Comparison of ENCODE assay signal across 14 cellular contexts in the genomic region with DNA sequence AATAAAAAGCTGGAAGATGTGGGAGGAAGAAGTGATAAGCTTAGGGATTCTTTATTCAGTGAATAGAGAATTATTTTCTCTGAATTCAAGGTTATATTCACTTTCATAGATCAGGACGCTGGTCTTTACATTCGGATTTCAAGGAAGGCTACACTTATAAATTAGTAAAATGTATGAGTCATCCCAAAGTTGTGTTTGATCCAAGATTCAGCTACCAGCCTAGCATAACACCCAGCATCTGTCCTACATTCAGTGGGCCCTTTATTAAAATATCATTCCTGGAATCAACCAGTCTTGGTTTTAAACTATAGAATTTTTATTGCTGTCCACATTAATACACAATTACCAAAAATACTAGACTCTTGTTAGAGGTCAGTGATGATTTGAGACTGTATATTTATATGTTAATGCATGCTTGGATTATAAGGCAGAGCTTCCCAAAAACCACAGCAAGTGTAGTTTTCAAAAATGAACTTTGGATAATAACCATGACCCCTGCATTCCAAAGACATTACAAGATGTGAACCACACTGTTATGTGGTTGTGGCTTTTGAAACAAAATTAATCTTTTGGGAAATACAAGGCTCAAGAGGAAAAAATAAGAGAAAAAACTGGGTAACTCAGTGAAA.
A peak's percentile ranks its signal among the peaks of the same experiment; 100 is the strongest.
DNase-seq lines count a peak whose midpoint lies in the region; ATAC-seq, FAIRE-seq and TF ChIP-seq lines count a peak whose summit lies in the region.
"Had no signal": no experiment of that assay in that cellular context is flagged by ENCODE, and none has a peak within 500 bp of the region (broad histone marks: within the 10 kb centered on the region; RNA-seq: fewer than 3 reads in every experiment).

No MANE protein-coding gene starts in this region.

- H3K27me3 ChIP-seq in skeletal muscle satellite cell (ENCODE audit: control insufficient read depth, insufficient read depth, low read length) (peaks cover 20% of the 10 kb centered on the region), pancreas (no peaks in the 10 kb centered on the region)

- WGBS in pancreas, 2 donors: 27 to 38% methylated on average over 2 of the region's 2 CpGs

- H3K4me3 ChIP-seq in fibroblast of mammary gland (ENCODE audit: control insufficient read depth, low read depth, low read length) (no peak overlapping the region), skeletal muscle satellite cell (ENCODE audit: low read length) (no peak overlapping the region), pancreas (no peak overlapping the region)
- H3K4me3 ChIP-seq: GM12878 had no signal

- TF ChIP-seq CTCF in fibroblast of mammary gland (conservative IDR thresholded peaks at IDR 0.05; ENCODE audit: control insufficient read depth, insufficient read depth, low read depth, low read length): no peak
- no peak for TF ChIP-seq CTCF in pancreas (IDR thresholded peaks at IDR 0.05)

- intact Hi-C loops in pancreas (cut with DNase I): no loop called here

- H3K9me3 ChIP-seq in skeletal muscle satellite cell (replicated peaks; ENCODE audit: low read length): no peaks in the 10 kb centered on the region
- H3K9me3 ChIP-seq in pancreas: no peaks in the 10 kb centered on the region
- H3K9me3 ChIP-seq: Caco-2 had no signal

- H3K27ac ChIP-seq in pancreas: no peak overlapping the region

- H3K4me1 ChIP-seq in skeletal muscle satellite cell (ENCODE audit: control insufficient read depth, insufficient read depth, low read length): peaks cover 47% of the 10 kb centered on the region
- H3K4me1 ChIP-seq in pancreas: no peaks in the 10 kb centered on the region

- no peak for ATAC-seq in GM21786 (IDR thresholded peaks at IDR 0.05; ENCODE audit: unreplicated experiment)
- ATAC-seq in pancreas: no peak
- ATAC-seq: activated naive CD8-positive, alpha-beta T cell treated with anti-CD3 and anti-CD28 coated beads, Interleukin-2, amount 50 U/mL, for 24 hours; GM12878 had no signal

- FAIRE-seq in pancreas (lab: Jason Lieb, UNC): no peak
- FAIRE-seq: GM12878, TTC549 had no signal

- H3K36me3 ChIP-seq in skeletal muscle satellite cell (ENCODE audit: insufficient read depth, low read length): no peaks in the 10 kb centered on the region
- no peaks in the 10 kb centered on the region for H3K36me3 ChIP-seq in pancreas

- DNase-seq in EH (ENCODE audit: low read depth) (peak; percentile 88), RPMI7951 (ENCODE audit: low read depth) (peak; percentile 88), fibroblast of mammary gland (ENCODE audit: low read depth) (peak; percentile 94), inferior parietal cortex (ENCODE audit: extremely low spot score) (no peak), pancreas (no peak)
- DNase-seq in activated CD4-positive, CD25-positive, alpha-beta regulatory T cell treated with anti-CD3 and anti-CD28 coated beads, Interleukin-2, amount 50 U/mL, for 72 hours: no peak
- DNase-seq: activated naive CD8-positive, alpha-beta T cell treated with anti-CD3 and anti-CD28 coated beads, Interleukin-2, amount 50 U/mL, for 24 hours; Caco-2; naive B cell; RPMI8226 had no signal

- peak overlapping the region; percentile 26 for H3K9ac ChIP-seq in skeletal muscle satellite cell (ENCODE audit: low read depth, low read length)

- H3K4me2 ChIP-seq in skeletal muscle satellite cell (ENCODE audit: low read length): peak overlapping the region; percentile 35

Comparison
In these comparisons a context has a peak if more than half of its experiments do, and no peak if none do; other contexts are left out.
1. DNase-seq: peak in EH (single experiment), RPMI7951 (single experiment) and fibroblast of mammary gland (single experiment); none in inferior parietal cortex (single experiment), activated CD4-positive, CD25-positive, alpha-beta regulatory T cell treated with anti-CD3 and anti-CD28 coated beads, Interleukin-2, amount 50 U/mL, for 72 hours (single experiment) and pancreas (0 of 6).